21 cellular contexts compared by ENCODE assay signal in genomic region chr21:39034590-39035536, GRCh38.
A peak's percentile ranks its signal among the peaks of the same experiment; 100 is the strongest.
DNase-seq lines count a peak whose midpoint lies in the region; ATAC-seq and TF ChIP-seq lines count a peak whose summit lies in the region.
"Had no signal": no experiment of that assay in that cellular context is flagged by ENCODE, and none has a peak within 500 bp of the region (broad histone marks: within the 10 kb centered on the region; RNA-seq: fewer than 3 reads in every experiment).

No MANE protein-coding gene starts in this region.

- DNase-seq in DMS53 (lab: John Stamatoyannopoulos, UW) (peak; percentile 27), DMS53 treated with DMSO at 0.1 percent for 48 hours (lab: John Stamatoyannopoulos, UW; ENCODE audit: unreplicated experiment) (no peak), breast epithelium (ENCODE audit: low spot score in 2 of 2) (peak in 1 of 2 donors; percentile 66), mesenteric fat pad (ENCODE audit: low spot score) (peak; percentile 47), thyroid gland (no peak), A172 (ENCODE audit: low spot score) (no peak), NCI-H82 (lab: John Stamatoyannopoulos, UW) (no peak)
- DNase-seq: activated CD4-positive, alpha-beta T cell treated with anti-CD3 and anti-CD28 coated beads, Interleukin-2, amount 50 U/mL, for 1 hour; activated CD8-positive, alpha-beta memory T cell treated with anti-CD3 and anti-CD28 coated beads, Interleukin-2, amount 10 ng/mL, durations not matched to agents 7 days and 5 days; CD4-positive, alpha-beta memory T cell; HFFc6; naive thymus-derived CD4-positive, alpha-beta T cell; NCI-H1436 treated with DMSO at 0.1 percent for 48 hours; NCI-H2107; pancreas; stimulated activated CD4-positive, alpha-beta T cell treated with anti-CD3 and anti-CD28 coated beads, Interleukin-4, amount 100 ng/mL, for 4 hours; stimulated activated naive CD4-positive, alpha-beta T cell; testis had no signal

- H3K9me3 ChIP-seq in breast epithelium (no peaks in the 10 kb centered on the region), thyroid gland (no peaks in the 10 kb centered on the region)
- H3K9me3 ChIP-seq: pancreas, testis had no signal

- TF ChIP-seq CTCF in breast epithelium (IDR thresholded peaks at IDR 0.05) (no peak), thyroid gland (IDR thresholded peaks at IDR 0.05) (no peak)

- no peak for TF ChIP-seq POLR2A in breast epithelium (IDR thresholded peaks at IDR 0.05)
- TF ChIP-seq POLR2A in thyroid gland (IDR thresholded peaks at IDR 0.05), result no peak

- no peaks in the 10 kb centered on the region for H3K27me3 ChIP-seq in breast epithelium
- no peaks in the 10 kb centered on the region for H3K27me3 ChIP-seq in thyroid gland
- H3K27me3 ChIP-seq: pancreas, testis had no signal

- H3K36me3 ChIP-seq in breast epithelium, result no peaks in the 10 kb centered on the region
- no peaks in the 10 kb centered on the region for H3K36me3 ChIP-seq in thyroid gland
- H3K36me3 ChIP-seq: pancreas had no signal

- ATAC-seq in HG03354 (IDR thresholded peaks at IDR 0.05; ENCODE audit: poor library complexity, severe bottlenecking, unreplicated experiment), result no peak
- ATAC-seq: activated CD8-positive, alpha-beta memory T cell treated with anti-CD3 and anti-CD28 coated beads, Interleukin-2, amount 10 ng/mL, durations not matched to agents 7 days and 5 days; naive thymus-derived CD4-positive, alpha-beta T cell; SK-N-SH treated with all-trans-retinoic acid at 6 μM for 48 hours had no signal

- H3K27ac ChIP-seq in breast epithelium (peak overlapping the region; percentile 77 to 86), thyroid gland (peak overlapping the region; percentile 87 to 95 (median 94))
- H3K27ac ChIP-seq: 22Rv1, pancreas, testis had no signal

- H3K4me1 ChIP-seq in breast epithelium (no peaks in the 10 kb centered on the region), thyroid gland (peaks cover 25 to 31% of the 10 kb centered on the region in 2 donors)
- H3K4me1 ChIP-seq: pancreas, testis had no signal

- intact Hi-C loops in breast epithelium (cut with DNase I; ENCODE audit: low total_unique reads), result no loop called here
- intact Hi-C loops in thyroid gland (cut with DNase I), result loop anchor here (10.0 kb wide), 3 partner anchors 50 to 300 kb away; partner anchors contain the start of gene ETS2

- H3K4me3 ChIP-seq in breast epithelium (no peak overlapping the region), thyroid gland (replicated peaks in 1 of 3) (no peak overlapping the region)
- H3K4me3 ChIP-seq: pancreas, testis had no signal

- 45 to 53% methylated on average over 12 of the region's 12 CpGs for WGBS in thyroid gland, 2 donors

Comparison
In these comparisons a context has a peak if more than half of its experiments do, and no peak if none do; other contexts are left out.
1. DNase-seq: peak in DMS53 (single experiment) and mesenteric fat pad (single experiment); none in DMS53 treated with DMSO at 0.1 percent for 48 hours (single experiment), thyroid gland (0 of 2), A172 (single experiment) and NCI-H82 (single experiment).